Comparison of ENCODE assay signal across 8 cellular contexts in genomic region chr13:28636677-28637317, GRCh38. TPM values are rescaled to one million over a fixed set of nuclear protein-coding genes. Genes with fewer than 3 reads are reported as not detected.
DNase-seq lines count a peak whose midpoint lies in the region; ATAC-seq and TF ChIP-seq lines count a peak whose summit lies in the region.

No MANE protein-coding gene starts in this region.

- no peaks in the 10 kb centered on the region for H3K9me3 ChIP-seq in testis

- DNase-seq in NK-92 treated with Interleukin-12 subunit alpha and Interleukin-12 subunit beta, amount 100 ng/mL, for 24 hours (lab: John Stamatoyannopoulos, UW) = peak; percentile 5
- DNase-seq in NK-92 (lab: John Stamatoyannopoulos, UW; ENCODE audit: unreplicated experiment) (no peak), NCI-H345 (lab: John Stamatoyannopoulos, UW) (peak; percentile 34), mesothelial cell of epicardium (ENCODE audit: low spot score in 2 of 2, unreplicated experiment in 2 of 2) (no peak), testis (peak; percentile 67)
- peak; percentile 13 to 23 for DNase-seq in activated CD4-positive, alpha-beta T cell treated with anti-CD3 and anti-CD28 coated beads, Interleukin-2, amount 50 U/mL, for 4 hours
- peak; percentile 3 to 9 (median 8) for DNase-seq in effector memory CD8-positive, alpha-beta T cell

- H3K27me3 ChIP-seq in testis = no peaks in the 10 kb centered on the region

- H3K36me3 ChIP-seq in testis (ENCODE audit: low read depth, missing control alignments) = no peaks in the 10 kb centered on the region

- H3K9me3 Mint-ChIP-seq in effector memory CD8-positive, alpha-beta T cell = no peaks in the 10 kb centered on the region
- no peaks in the 10 kb centered on the region for H3K9me3 Mint-ChIP-seq in mesothelial cell of epicardium

- WGBS in testis, 2 donors = 60 to 61% methylated on average over 10 of the region's 10 CpGs

- ATAC-seq in HG02884 (IDR thresholded peaks at IDR 0.05; ENCODE audit: unreplicated experiment) = peak; percentile 35
- peak; percentile 60 for ATAC-seq in effector memory CD8-positive, alpha-beta T cell (replicated peaks)

- no peak overlapping the region for H3K4me3 ChIP-seq in testis

- intact Hi-C loops in testis (cut with DNase I; ENCODE audit: low total_unique reads) = loop anchor here (10.0 kb wide), 1 partner anchor 312 kb away; no protein-coding TSS in a partner anchor

- H3K27ac Mint-ChIP-seq in effector memory CD8-positive, alpha-beta T cell = no peak overlapping the region
- H3K27ac Mint-ChIP-seq in mesothelial cell of epicardium = no peak overlapping the region

- H3K27me3 Mint-ChIP-seq in effector memory CD8-positive, alpha-beta T cell = peaks cover 47 to 54% of the 10 kb centered on the region in 2 donors
- peaks cover 3% of the 10 kb centered on the region for H3K27me3 Mint-ChIP-seq in mesothelial cell of epicardium (ENCODE audit: low read depth)

- H3K4me3 Mint-ChIP-seq in effector memory CD8-positive, alpha-beta T cell = no peak overlapping the region
- H3K4me3 Mint-ChIP-seq in mesothelial cell of epicardium = no peak overlapping the region

- TF ChIP-seq POLR2A in testis (IDR thresholded peaks at IDR 0.05) = no peak

- peaks cover 3 to 4% of the 10 kb centered on the region in 2 donors for H3K4me1 Mint-ChIP-seq in effector memory CD8-positive, alpha-beta T cell (ENCODE audit: low read depth in 2 of 2)
- H3K4me1 Mint-ChIP-seq in mesothelial cell of epicardium = peaks cover 7% of the 10 kb centered on the region

- H3K27ac ChIP-seq in testis = no peak overlapping the region

- no peaks in the 10 kb centered on the region for H3K36me3 Mint-ChIP-seq in effector memory CD8-positive, alpha-beta T cell (ENCODE audit: insufficient read depth)
- H3K36me3 Mint-ChIP-seq in mesothelial cell of epicardium = no peaks in the 10 kb centered on the region

- no peaks in the 10 kb centered on the region for H3K4me1 ChIP-seq in testis

- TF ChIP-seq CTCF in mesothelial cell of epicardium (IDR thresholded peaks at IDR 0.05; ENCODE audit: unreplicated experiment) (peak; percentile 18), testis (IDR thresholded peaks at IDR 0.05) (peak; percentile 71 to 74 (median 73))

RNA-seq across cellular contexts. Expression of gene POMP, which starts 22.1 kb away (rescaled TPM):
- total RNA-seq in mesothelial cell of epicardium = 49.6 to 50.5 TPM (median 49.7 TPM) in 3 replicates
- 10 to 100 TPM; 53.4 to 57.3 TPM for total RNA-seq in testis
- polyA plus RNA-seq in testis (ENCODE audit: insufficient read depth, low read depth, low replicate concordance) = 114 TPM

Comparison
In these comparisons a context has a peak if more than half of its experiments do, and no peak if none do; other contexts are left out.
1. DNase-seq: peak in NK-92 treated with Interleukin-12 subunit alpha and Interleukin-12 subunit beta, amount 100 ng/mL, for 24 hours (single experiment), NCI-H345 (single experiment), activated CD4-positive, alpha-beta T cell treated with anti-CD3 and anti-CD28 coated beads, Interleukin-2, amount 50 U/mL, for 4 hours (2 of 2), effector memory CD8-positive, alpha-beta T cell (3 of 3) and testis (single experiment); none in NK-92 (single experiment) and mesothelial cell of epicardium (0 of 2).